Comparison of ENCODE assay signal across 10 cellular contexts in the genomic region with DNA sequence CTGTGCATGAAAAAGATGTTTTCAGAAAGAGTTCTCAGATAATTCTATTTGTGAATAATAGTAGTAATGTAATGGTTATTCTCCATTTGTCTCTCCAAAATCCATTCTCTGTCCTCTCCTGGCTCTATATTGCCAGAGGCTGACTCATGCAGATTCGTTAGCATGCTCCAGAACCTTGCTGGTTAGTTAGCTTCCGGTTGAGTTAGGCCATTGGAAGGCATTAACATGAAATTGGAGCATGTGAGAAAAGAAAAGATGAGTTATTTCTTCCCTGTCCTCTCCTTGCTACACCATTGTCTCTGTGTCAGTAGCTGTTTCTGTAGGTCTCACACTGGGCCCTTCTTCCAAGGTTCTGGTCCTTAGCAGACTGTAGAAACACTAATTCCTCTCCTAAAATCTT. TPM values are rescaled to one million over a fixed set of nuclear protein-coding genes. Genes with fewer than 3 reads are reported as not detected.
DNase-seq lines count a peak whose midpoint lies in the region; ATAC-seq and TF ChIP-seq lines count a peak whose summit lies in the region.
"Had no signal": no experiment of that assay in that cellular context is flagged by ENCODE, and none has a peak within 500 bp of the region (broad histone marks: within the 10 kb centered on the region; RNA-seq: fewer than 3 reads in every experiment).

No MANE protein-coding gene starts in this region.

- H3K4me1 ChIP-seq in PC-3 (ENCODE audit: insufficient read depth, low read length) (peaks cover 18% of the 10 kb centered on the region), ascending aorta (no peaks in the 10 kb centered on the region), BE2C (no peaks in the 10 kb centered on the region)

- H3K4me1 Mint-ChIP-seq in activated naive CD4-positive, alpha-beta T cell treated with anti-CD3 and anti-CD28 coated beads, Interleukin-2, amount 50 U/mL, for 24 hours, result peaks cover 54% of the 10 kb centered on the region
- peaks cover 51% of the 10 kb centered on the region for H3K4me1 Mint-ChIP-seq in activated naive CD4-positive, alpha-beta T cell treated with anti-CD3 and anti-CD28 coated beads for 36 hours (ENCODE audit: low read depth)
- H3K4me1 Mint-ChIP-seq in effector memory CD8-positive, alpha-beta T cell (ENCODE audit: low read depth in 2 of 2), result peaks cover 35 to 39% of the 10 kb centered on the region in 2 donors
- H3K4me1 Mint-ChIP-seq in stimulated activated naive B cell treated with anti-CD40 and anti-IgM and Interleukin-4, amounts not matched to agents 10 μg/mL and 1 μg/mL and 100 μg/mL, for 72 hours, result peaks cover 38 to 70% of the 10 kb centered on the region in 2 donors

- H3K9ac ChIP-seq in PC-3 (ENCODE audit: low read length), result peak overlapping the region; percentile 15; the same call in 1 of the 2 replicates

- no peaks in the 10 kb centered on the region for H3K36me3 Mint-ChIP-seq in activated naive CD4-positive, alpha-beta T cell treated with anti-CD3 and anti-CD28 coated beads, Interleukin-2, amount 50 U/mL, for 24 hours
- peaks cover 7% of the 10 kb centered on the region for H3K36me3 Mint-ChIP-seq in activated naive CD4-positive, alpha-beta T cell treated with anti-CD3 and anti-CD28 coated beads for 36 hours (ENCODE audit: low read depth)
- H3K36me3 Mint-ChIP-seq in effector memory CD8-positive, alpha-beta T cell (ENCODE audit: insufficient read depth), result no peaks in the 10 kb centered on the region
- H3K36me3 Mint-ChIP-seq in stimulated activated naive B cell treated with anti-CD40 and anti-IgM and Interleukin-4, amounts not matched to agents 10 μg/mL and 1 μg/mL and 100 μg/mL, for 72 hours, result peaks cover 0 to under 1% of the 10 kb centered on the region in 2 donors

- no peaks in the 10 kb centered on the region for H3K27me3 Mint-ChIP-seq in activated naive CD4-positive, alpha-beta T cell treated with anti-CD3 and anti-CD28 coated beads, Interleukin-2, amount 50 U/mL, for 24 hours
- no peaks in the 10 kb centered on the region for H3K27me3 Mint-ChIP-seq in activated naive CD4-positive, alpha-beta T cell treated with anti-CD3 and anti-CD28 coated beads for 36 hours (ENCODE audit: low read depth)
- H3K27me3 Mint-ChIP-seq in effector memory CD8-positive, alpha-beta T cell, result no peaks in the 10 kb centered on the region
- H3K27me3 Mint-ChIP-seq in stimulated activated naive B cell treated with anti-CD40 and anti-IgM and Interleukin-4, amounts not matched to agents 10 μg/mL and 1 μg/mL and 100 μg/mL, for 72 hours, result no peaks in the 10 kb centered on the region

- no peak for DNase-seq in activated naive CD4-positive, alpha-beta T cell treated with anti-CD3 and anti-CD28 coated beads for 36 hours
- no peak for DNase-seq in PC-3
- DNase-seq in effector memory CD8-positive, alpha-beta T cell, result no peak
- no peak for DNase-seq in stimulated activated naive B cell treated with anti-CD40 and anti-IgM and Interleukin-4, amounts not matched to agents 10 μg/mL and 1 μg/mL and 100 μg/mL, for 72 hours
- no peak for DNase-seq in ascending aorta (ENCODE audit: low spot score in 2 of 2)
- no peak for DNase-seq in BE2C
- DNase-seq: NCI-H1436 had no signal

- no TSS peak for BruUV-seq in PC-3 (replicated peaks; lab: Mats Ljungman, UMichigan)

- TF ChIP-seq CTCF in PC-3 (conservative IDR thresholded peaks at IDR 0.05; ENCODE audit: low read depth, low read length) (no peak), ascending aorta (IDR thresholded peaks at IDR 0.05) (no peak), BE2C (IDR thresholded peaks at IDR 0.05; ENCODE audit: low read depth, low read length) (no peak)

- H3K4me3 Mint-ChIP-seq in activated naive CD4-positive, alpha-beta T cell treated with anti-CD3 and anti-CD28 coated beads, Interleukin-2, amount 50 U/mL, for 24 hours, result peak overlapping the region; percentile 20
- no peak overlapping the region for H3K4me3 Mint-ChIP-seq in activated naive CD4-positive, alpha-beta T cell treated with anti-CD3 and anti-CD28 coated beads for 36 hours
- H3K4me3 Mint-ChIP-seq in effector memory CD8-positive, alpha-beta T cell, result no peak overlapping the region
- H3K4me3 Mint-ChIP-seq in stimulated activated naive B cell treated with anti-CD40 and anti-IgM and Interleukin-4, amounts not matched to agents 10 μg/mL and 1 μg/mL and 100 μg/mL, for 72 hours, result no peak overlapping the region

- H3K27ac Mint-ChIP-seq in activated naive CD4-positive, alpha-beta T cell treated with anti-CD3 and anti-CD28 coated beads, Interleukin-2, amount 50 U/mL, for 24 hours, result peak overlapping the region; percentile 56
- H3K27ac Mint-ChIP-seq in activated naive CD4-positive, alpha-beta T cell treated with anti-CD3 and anti-CD28 coated beads for 36 hours, result no peak overlapping the region
- peak overlapping the region; percentile 94 to 95 for H3K27ac Mint-ChIP-seq in effector memory CD8-positive, alpha-beta T cell
- H3K27ac Mint-ChIP-seq in stimulated activated naive B cell treated with anti-CD40 and anti-IgM and Interleukin-4, amounts not matched to agents 10 μg/mL and 1 μg/mL and 100 μg/mL, for 72 hours, result peak overlapping the region; percentile 10

- H3K27me3 ChIP-seq in PC-3 (ENCODE audit: low read length), result no peaks in the 10 kb centered on the region
- no peaks in the 10 kb centered on the region for H3K27me3 ChIP-seq in ascending aorta
- H3K27me3 ChIP-seq in BE2C, result no peaks in the 10 kb centered on the region

- H3K9me3 Mint-ChIP-seq in activated naive CD4-positive, alpha-beta T cell treated with anti-CD3 and anti-CD28 coated beads, Interleukin-2, amount 50 U/mL, for 24 hours, result no peaks in the 10 kb centered on the region
- peaks cover 10% of the 10 kb centered on the region for H3K9me3 Mint-ChIP-seq in activated naive CD4-positive, alpha-beta T cell treated with anti-CD3 and anti-CD28 coated beads for 36 hours
- no peaks in the 10 kb centered on the region for H3K9me3 Mint-ChIP-seq in effector memory CD8-positive, alpha-beta T cell
- peaks cover 0 to 3% of the 10 kb centered on the region in 2 donors for H3K9me3 Mint-ChIP-seq in stimulated activated naive B cell treated with anti-CD40 and anti-IgM and Interleukin-4, amounts not matched to agents 10 μg/mL and 1 μg/mL and 100 μg/mL, for 72 hours

- H3K4me3 ChIP-seq in PC-3 (ENCODE audit: low read length) (no peak overlapping the region), ascending aorta (no peak overlapping the region), BE2C (ENCODE audit: low read depth, low read length) (no peak overlapping the region)

- no peaks in the 10 kb centered on the region for H3F3A ChIP-seq in PC-3 (ENCODE audit: low read length, unreplicated experiment)

- H3K27ac ChIP-seq in PC-3 (ENCODE audit: low read length), result peak overlapping the region; percentile 64
- no peak overlapping the region for H3K27ac ChIP-seq in ascending aorta
- H3K27ac ChIP-seq: C4-2B had no signal

- H4K20me1 ChIP-seq in PC-3 (ENCODE audit: low read length), result no peaks in the 10 kb centered on the region

- intact Hi-C loops in activated naive CD4-positive, alpha-beta T cell treated with anti-CD3 and anti-CD28 coated beads for 36 hours (cut with micrococcal nuclease), result loop anchor here (1.0 to 10.0 kb wide), 11 partner anchors 8 to 1519 kb away; no protein-coding TSS in a partner anchor
- intact Hi-C loops in PC-3 (cut with micrococcal nuclease), result no loop called here
- intact Hi-C loops in ascending aorta (cut with DNase I), result no loop called here

- peak; percentile 29; the same call in 1 of the 2 replicates for ATAC-seq in PC-3
- ATAC-seq in effector memory CD8-positive, alpha-beta T cell (replicated peaks), result peak; percentile 5
- ATAC-seq in stimulated activated naive B cell treated with anti-CD40 and anti-IgM and Interleukin-4, amounts not matched to agents 10 μg/mL and 1 μg/mL and 100 μg/mL, for 72 hours (replicated peaks), result no peak
- no peak for ATAC-seq in HG03108 (IDR thresholded peaks at IDR 0.05; ENCODE audit: unreplicated experiment)

- H3K9me3 ChIP-seq in PC-3 (ENCODE audit: low read length), result no peaks in the 10 kb centered on the region
- peaks cover 0 to 6% of the 10 kb centered on the region in 2 donors for H3K9me3 ChIP-seq in ascending aorta
- no peaks in the 10 kb centered on the region for H3K9me3 ChIP-seq in BE2C

- no peaks in the 10 kb centered on the region for H3K79me2 ChIP-seq in PC-3 (ENCODE audit: low read length)

- H3K36me3 ChIP-seq in PC-3 (ENCODE audit: low read depth, low read length) (no peaks in the 10 kb centered on the region), ascending aorta (no peaks in the 10 kb centered on the region), BE2C (no peaks in the 10 kb centered on the region)

- no peaks in the 10 kb centered on the region for H3K9me2 ChIP-seq in PC-3 (replicated peaks; ENCODE audit: low read length)

- POLR2A ChIA-PET in PC-3 (lab: Charles Lee; ENCODE audit: unreplicated experiment), result no interaction called here

- no peak overlapping the region for H2AFZ ChIP-seq in PC-3 (ENCODE audit: low read length)

- 0 out of 2 replicates have a peak overlapping the region, but pooled peaks have one; percentile 2 for H3K4me2 ChIP-seq in PC-3 (ENCODE audit: low read length)

- CTCF ChIA-PET in activated naive CD4-positive, alpha-beta T cell treated with anti-CD3 and anti-CD28 coated beads for 36 hours (lab: Charles Lee), result interaction anchor here (1.1 to 5.8 kb wide), 3 partner anchors 9 to 95 kb away, joined by 3 to 54 read pairs (median 4); no protein-coding TSS in a partner anchor
- CTCF ChIA-PET in PC-3 (lab: Charles Lee), result no interaction called here

RNA-seq across cellular contexts. Expression of gene PRDM8, which starts 23.5 kb away (rescaled TPM):
- under 1 TPM; 0.29 to 0.35 TPM for total RNA-seq in activated naive CD4-positive, alpha-beta T cell treated with anti-CD3 and anti-CD28 coated beads for 36 hours
- total RNA-seq in PC-3 (2014; rRNA removed) (8.9 and 9.4 TPM in 2 replicates), ascending aorta (not detected)
- polyA plus RNA-seq in BE2C (2012; ENCODE audit: insufficient read depth, insufficient read length, low read depth), result 25.6 TPM

Comparison
In these comparisons a context has a peak if more than half of its experiments do, and no peak if none do; other contexts are left out.
1. ATAC-seq: peak in PC-3 (single experiment) and effector memory CD8-positive, alpha-beta T cell (single experiment); none in stimulated activated naive B cell treated with anti-CD40 and anti-IgM and Interleukin-4, amounts not matched to agents 10 μg/mL and 1 μg/mL and 100 μg/mL, for 72 hours (0 of 2) and HG03108 (single experiment).